In genomic region chr3:30779686-30780287, GRCh38 we compare ENCODE assay signal across 9 cellular contexts.
DNase-seq lines count a peak whose midpoint lies in the region; ATAC-seq, FAIRE-seq and TF ChIP-seq lines count a peak whose summit lies in the region.
"Had no signal": no experiment of that assay in that cellular context is flagged by ENCODE, and none has a peak within 500 bp of the region (broad histone marks: within the 10 kb centered on the region; RNA-seq: fewer than 3 reads in every experiment).

No MANE protein-coding gene starts in this region.

- TF ChIP-seq CTCF in GM06990 (IDR thresholded peaks at IDR 0.05; ENCODE audit: insufficient read depth, low read length, poor library complexity, severe bottlenecking) (peak; percentile 59), LNCAP (IDR thresholded peaks at IDR 0.05) (peak; percentile 66), astrocyte (IDR thresholded peaks at IDR 0.05; ENCODE audit: insufficient read depth, low read depth, low read length) (peak; percentile 28)

- H3K4me2 ChIP-seq in astrocyte (ENCODE audit: low read length): no peak overlapping the region

- no peak overlapping the region for H2AFZ ChIP-seq in astrocyte (ENCODE audit: low read depth, low read length)

- no peaks in the 10 kb centered on the region for H3K79me2 ChIP-seq in astrocyte (ENCODE audit: insufficient read depth, low read length)

- H3K4me1 ChIP-seq in astrocyte (ENCODE audit: insufficient read depth, low read length): no peaks in the 10 kb centered on the region
- H3K4me1 ChIP-seq: pancreas had no signal

- ATAC-seq in GM21825 (IDR thresholded peaks at IDR 0.05; ENCODE audit: unreplicated experiment): no peak
- no peak for ATAC-seq in HG02678 (IDR thresholded peaks at IDR 0.05; ENCODE audit: unreplicated experiment)

- peak; percentile 32 for FAIRE-seq in astrocyte (lab: Jason Lieb, UNC)
- FAIRE-seq: pancreas had no signal

- no peaks in the 10 kb centered on the region for H3K9me3 Mint-ChIP-seq in astrocyte (ENCODE audit: unreplicated experiment)
- H3K9me3 Mint-ChIP-seq: T-helper 1 cell treated with Interleukin-12 subunit alpha and Interleukin-12 subunit beta and Interleukin-4 antibody, amounts not matched to agents 30 μg/mL and 1 μg/mL, for 36 hours had no signal

- H3K27me3 ChIP-seq in GM06990 (replicated peaks; ENCODE audit: control insufficient read depth, insufficient read depth, low read length): no peaks in the 10 kb centered on the region; the same call in 1 of the 2 replicates
- H3K27me3 ChIP-seq in astrocyte (ENCODE audit: insufficient read depth, low read length): no peaks in the 10 kb centered on the region
- H3K27me3 ChIP-seq: pancreas had no signal

- H3K4me3 Mint-ChIP-seq in astrocyte (ENCODE audit: unreplicated experiment): no peak overlapping the region
- H3K4me3 Mint-ChIP-seq: T-helper 1 cell treated with Interleukin-12 subunit alpha and Interleukin-12 subunit beta and Interleukin-4 antibody, amounts not matched to agents 30 μg/mL and 1 μg/mL, for 36 hours had no signal

- H3K27ac Mint-ChIP-seq in astrocyte (ENCODE audit: unreplicated experiment): no peak overlapping the region
- H3K27ac Mint-ChIP-seq: T-helper 1 cell treated with Interleukin-12 subunit alpha and Interleukin-12 subunit beta and Interleukin-4 antibody, amounts not matched to agents 30 μg/mL and 1 μg/mL, for 36 hours had no signal

- H3K36me3 ChIP-seq in GM06990 (ENCODE audit: control insufficient read depth, insufficient read depth, low read length) (no peaks in the 10 kb centered on the region), astrocyte (ENCODE audit: insufficient read depth, low read length) (no peaks in the 10 kb centered on the region)
- H3K36me3 ChIP-seq: pancreas had no signal

- peaks cover 3% of the 10 kb centered on the region for H3K9me3 ChIP-seq in astrocyte (ENCODE audit: insufficient read depth, low read depth, low read length)
- H3K9me3 ChIP-seq: pancreas had no signal

- H3K36me3 Mint-ChIP-seq in astrocyte (ENCODE audit: low read depth, unreplicated experiment): no peaks in the 10 kb centered on the region

- no peak overlapping the region for H3K9ac ChIP-seq in astrocyte (ENCODE audit: low read length)

- no peaks in the 10 kb centered on the region for H3K4me1 Mint-ChIP-seq in astrocyte (ENCODE audit: low read depth, unreplicated experiment)

- no peaks in the 10 kb centered on the region for H4K20me1 ChIP-seq in astrocyte (ENCODE audit: insufficient read depth, low read length)

- no peak for DNase-seq in GM06990 (ENCODE audit: extremely low read depth, insufficient read length)
- DNase-seq in astrocyte (ENCODE audit: low read depth): no peak
- peak; percentile 28 for DNase-seq in myocyte (ENCODE audit: low read depth)
- no peak for DNase-seq in NCI-H1092 (lab: John Stamatoyannopoulos, UW)
- DNase-seq: pancreas had no signal

- no peak overlapping the region for H3K4me3 ChIP-seq in GM06990 (replicated peaks; ENCODE audit: low read depth, low read length)
- no peak overlapping the region for H3K4me3 ChIP-seq in astrocyte (ENCODE audit: insufficient read depth, low read depth, low read length)
- H3K4me3 ChIP-seq: pancreas had no signal

- no peak overlapping the region for H3K27ac ChIP-seq in astrocyte (ENCODE audit: low read depth, low read length)
- H3K27ac ChIP-seq: pancreas had no signal

- peaks cover 8% of the 10 kb centered on the region for H3K27me3 Mint-ChIP-seq in astrocyte (ENCODE audit: low read depth, unreplicated experiment)
